In the genomic region with DNA sequence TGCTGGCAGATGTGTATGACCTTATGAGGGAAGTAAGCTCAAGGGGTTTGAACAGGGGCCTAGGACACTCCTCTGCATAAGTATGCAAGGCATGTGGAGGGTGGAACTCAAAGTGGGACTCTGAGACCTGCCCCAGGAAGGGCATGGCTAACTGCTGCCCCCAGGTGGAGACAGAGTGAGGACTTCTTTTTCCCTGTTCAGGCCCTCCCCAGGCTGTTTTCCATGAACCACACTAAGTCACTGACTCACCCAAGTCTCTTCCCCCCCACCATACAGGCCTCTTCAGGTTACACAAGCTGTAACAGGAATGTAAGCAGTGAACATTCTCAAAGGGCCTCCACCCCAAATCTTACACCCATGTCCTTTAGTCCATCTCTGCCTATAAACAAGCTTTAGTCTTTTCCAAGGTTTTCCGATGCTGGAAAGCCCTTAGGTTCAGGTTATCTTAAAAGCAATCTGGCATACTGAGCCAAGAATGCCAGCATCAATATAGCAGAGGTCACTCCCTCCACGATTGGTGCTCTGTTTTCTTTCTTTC, we compare ENCODE assay signal across 1 cellular context.
TF ChIP-seq lines count a peak whose summit lies in the region.

No MANE protein-coding gene starts in this region.

TF ChIP-seq in HEK293, 187 proteins besides CTCF, POLR2A, EP300 and RAD21 (continued from another document and continues in another):
- TF ChIP-seq KLF9 (tag by site-specific recombination; IDR thresholded peaks at IDR 0.05; ENCODE audit: low read depth) (no peak), ZFP41 (tag by site-specific recombination; IDR thresholded peaks at IDR 0.05; ENCODE audit: borderline replicate concordance) (no peak), HOXC10 (CRISPR knock-in tag; IDR thresholded peaks at IDR 0.05) (no peak), ZNF426 (tag by site-specific recombination; IDR thresholded peaks at IDR 0.05) (no peak), ZNF549 (tag by site-specific recombination; IDR thresholded peaks at IDR 0.05) (no peak), ZNF24 (tag by site-specific recombination; IDR thresholded peaks at IDR 0.05) (no peak), GLIS1 (tag by site-specific recombination; IDR thresholded peaks at IDR 0.05) (peak; percentile 79), GLIS2 (tag by site-specific recombination; IDR thresholded peaks at IDR 0.05) (peak; percentile 51; the same call in 1 of the 2 replicates), ZNF501 (tag by site-specific recombination; IDR thresholded peaks at IDR 0.05) (no peak), ZBTB44 (tag by site-specific recombination; IDR thresholded peaks at IDR 0.05) (no peak), ZNF654 (tag by site-specific recombination; IDR thresholded peaks at IDR 0.05; ENCODE audit: low read depth) (peak; percentile 72), GFI1B (tag by site-specific recombination; IDR thresholded peaks at IDR 0.05) (no peak), ZNF362 (tag by site-specific recombination; IDR thresholded peaks at IDR 0.05) (no peak), ZNF701 (tag by site-specific recombination; IDR thresholded peaks at IDR 0.05) (no peak), TCF7L2 (IDR thresholded peaks at IDR 0.05; ENCODE audit: borderline replicate concordance, low read depth, low read length) (no peak), ZXDB (tag by site-specific recombination; IDR thresholded peaks at IDR 0.05) (peak; percentile 41; the same call in 1 of the 2 replicates), ZNF843 (tag by site-specific recombination; IDR thresholded peaks at IDR 0.05) (0 out of 2 replicates have a peak, but pooled peaks have one; percentile 22), PRDM10 (tag by site-specific recombination; IDR thresholded peaks at IDR 0.05) (peak; percentile 87), ZNF10 (tag by site-specific recombination; IDR thresholded peaks at IDR 0.05) (0 out of 2 replicates have a peak, but pooled peaks have one; percentile 37), INSM2 (tag by site-specific recombination; IDR thresholded peaks at IDR 0.05) (peak; percentile 71), ZNF112 (tag by site-specific recombination; IDR thresholded peaks at IDR 0.05) (no peak), ZNF138 (tag by site-specific recombination; IDR thresholded peaks at IDR 0.05; ENCODE audit: borderline replicate concordance) (no peak), ZNF184 (tag by site-specific recombination; IDR thresholded peaks at IDR 0.05) (peak; percentile 68; the same call in 1 of the 2 replicates), ZNF621 (tag by site-specific recombination; IDR thresholded peaks at IDR 0.05) (no peak), ZBTB10 (tag by site-specific recombination; IDR thresholded peaks at IDR 0.05) (no peak), ZNF423 (tag by site-specific recombination; IDR thresholded peaks at IDR 0.05) (no peak), ZBTB48 (tag by site-specific recombination; IDR thresholded peaks at IDR 0.05) (no peak), ZNF747 (tag by site-specific recombination; IDR thresholded peaks at IDR 0.05) (no peak), ZNF529 (tag by site-specific recombination; IDR thresholded peaks at IDR 0.05; ENCODE audit: insufficient replicate concordance) (no peak), KLF1 (tag by site-specific recombination; IDR thresholded peaks at IDR 0.05) (peak; percentile 76), ZNF837 (tag by site-specific recombination; IDR thresholded peaks at IDR 0.05) (0 out of 2 replicates have a peak, but pooled peaks have one; percentile 34), KLF10 (tag by site-specific recombination; IDR thresholded peaks at IDR 0.05) (peak; percentile 62), ZNF777 (tag by site-specific recombination; IDR thresholded peaks at IDR 0.05; ENCODE audit: borderline replicate concordance) (no peak), SP7 (tag by site-specific recombination; IDR thresholded peaks at IDR 0.05) (peak; percentile 65), ZNF366 (tag by site-specific recombination; conservative IDR thresholded peaks at IDR 0.05) (peak; percentile 56), SP3 (tag by site-specific recombination; IDR thresholded peaks at IDR 0.05) (no peak)
- TF ChIP-seq, protein P1, sequence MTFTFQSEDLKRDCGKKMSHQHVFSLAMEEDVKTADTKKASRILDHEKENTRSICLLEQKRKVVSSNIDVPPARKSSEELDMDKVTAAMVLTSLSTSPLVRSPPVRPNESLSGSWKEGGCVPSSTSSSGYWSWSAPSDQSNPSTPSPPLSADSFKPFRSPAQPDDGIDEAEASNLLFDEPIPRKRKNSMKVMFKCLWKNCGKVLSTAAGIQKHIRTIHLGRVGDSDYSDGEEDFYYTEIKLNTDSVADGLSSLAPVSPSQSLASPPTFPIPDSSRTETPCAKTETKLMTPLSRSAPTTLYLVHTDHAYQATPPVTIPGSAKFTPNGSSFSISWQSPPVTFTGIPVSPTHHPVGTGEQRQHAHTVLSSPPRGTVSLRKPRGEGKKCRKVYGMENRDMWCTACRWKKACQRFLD (tag by site-specific recombination; IDR thresholded peaks at IDR 0.05): no peak
- TF ChIP-seq, protein P2, sequence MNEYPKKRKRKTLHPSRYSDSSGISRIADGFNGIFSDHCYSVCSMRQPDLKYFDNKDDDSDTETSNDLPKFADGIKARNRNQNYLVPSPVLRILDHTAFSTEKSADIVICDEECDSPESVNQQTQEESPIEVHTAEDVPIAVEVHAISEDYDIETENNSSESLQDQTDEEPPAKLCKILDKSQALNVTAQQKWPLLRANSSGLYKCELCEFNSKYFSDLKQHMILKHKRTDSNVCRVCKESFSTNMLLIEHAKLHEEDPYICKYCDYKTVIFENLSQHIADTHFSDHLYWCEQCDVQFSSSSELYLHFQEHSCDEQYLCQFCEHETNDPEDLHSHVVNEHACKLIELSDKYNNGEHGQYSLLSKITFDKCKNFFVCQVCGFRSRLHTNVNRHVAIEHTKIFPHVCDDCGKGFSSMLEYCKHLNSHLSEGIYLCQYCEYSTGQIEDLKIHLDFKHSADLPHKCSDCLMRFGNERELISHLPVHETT (tag by site-specific recombination; IDR thresholded peaks at IDR 0.05): no peak
- TF ChIP-seq, protein P3, sequence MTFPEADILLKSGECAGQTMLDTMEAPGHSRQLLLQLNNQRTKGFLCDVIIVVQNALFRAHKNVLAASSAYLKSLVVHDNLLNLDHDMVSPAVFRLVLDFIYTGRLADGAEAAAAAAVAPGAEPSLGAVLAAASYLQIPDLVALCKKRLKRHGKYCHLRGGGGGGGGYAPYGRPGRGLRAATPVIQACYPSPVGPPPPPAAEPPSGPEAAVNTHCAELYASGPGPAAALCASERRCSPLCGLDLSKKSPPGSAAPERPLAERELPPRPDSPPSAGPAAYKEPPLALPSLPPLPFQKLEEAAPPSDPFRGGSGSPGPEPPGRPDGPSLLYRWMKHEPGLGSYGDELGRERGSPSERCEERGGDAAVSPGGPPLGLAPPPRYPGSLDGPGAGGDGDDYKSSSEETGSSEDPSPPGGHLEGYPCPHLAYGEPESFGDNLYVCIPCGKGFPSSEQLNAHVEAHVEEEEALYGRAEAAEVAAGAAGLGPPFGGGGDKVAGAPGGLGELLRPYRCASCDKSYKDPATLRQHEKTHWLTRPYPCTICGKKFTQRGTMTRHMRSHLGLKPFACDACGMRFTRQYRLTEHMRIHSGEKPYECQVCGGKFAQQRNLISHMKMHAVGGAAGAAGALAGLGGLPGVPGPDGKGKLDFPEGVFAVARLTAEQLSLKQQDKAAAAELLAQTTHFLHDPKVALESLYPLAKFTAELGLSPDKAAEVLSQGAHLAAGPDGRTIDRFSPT (tag by site-specific recombination; IDR thresholded peaks at IDR 0.05): no peak
- TF ChIP-seq, protein P4, sequence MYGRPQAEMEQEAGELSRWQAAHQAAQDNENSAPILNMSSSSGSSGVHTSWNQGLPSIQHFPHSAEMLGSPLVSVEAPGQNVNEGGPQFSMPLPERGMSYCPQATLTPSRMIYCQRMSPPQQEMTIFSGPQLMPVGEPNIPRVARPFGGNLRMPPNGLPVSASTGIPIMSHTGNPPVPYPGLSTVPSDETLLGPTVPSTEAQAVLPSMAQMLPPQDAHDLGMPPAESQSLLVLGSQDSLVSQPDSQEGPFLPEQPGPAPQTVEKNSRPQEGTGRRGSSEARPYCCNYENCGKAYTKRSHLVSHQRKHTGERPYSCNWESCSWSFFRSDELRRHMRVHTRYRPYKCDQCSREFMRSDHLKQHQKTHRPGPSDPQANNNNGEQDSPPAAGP (tag by site-specific recombination; IDR thresholded peaks at IDR 0.05): peak; percentile 44; the same call in 1 of the 2 replicates
- TF ChIP-seq, protein P5, sequence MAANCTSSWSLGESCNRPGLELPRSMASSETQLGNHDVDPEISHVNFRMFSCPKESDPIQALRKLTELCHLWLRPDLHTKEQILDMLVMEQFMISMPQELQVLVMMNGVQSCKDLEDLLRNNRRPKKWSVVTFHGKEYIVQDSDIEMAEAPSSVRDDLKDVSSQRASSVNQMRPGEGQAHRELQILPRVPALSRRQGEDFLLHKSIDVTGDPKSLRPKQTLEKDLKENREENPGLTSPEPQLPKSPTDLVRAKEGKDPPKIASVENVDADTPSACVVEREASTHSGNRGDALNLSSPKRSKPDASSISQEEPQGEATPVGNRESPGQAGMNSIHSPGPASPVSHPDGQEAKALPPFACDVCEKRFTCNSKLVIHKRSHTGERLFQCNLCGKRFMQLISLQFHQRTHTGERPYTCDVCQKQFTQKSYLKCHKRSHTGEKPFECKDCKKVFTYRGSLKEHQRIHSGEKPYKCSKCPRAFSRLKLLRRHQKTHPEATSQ (tag by site-specific recombination; IDR thresholded peaks at IDR 0.05): no peak
